8 cellular contexts compared by ENCODE assay signal in genomic region chr6:138410972-138411667, GRCh38. TPM values are rescaled to one million over a fixed set of nuclear protein-coding genes. Genes with fewer than 3 reads are reported as not detected.
DNase-seq lines count a peak whose midpoint lies in the region; ATAC-seq and TF ChIP-seq lines count a peak whose summit lies in the region.

No MANE protein-coding gene starts in this region.

- H3K4me3 Mint-ChIP-seq in Calu3 (ENCODE audit: low read depth, unreplicated experiment), result no peak overlapping the region
- H3K4me3 Mint-ChIP-seq in endothelial cell (ENCODE audit: unreplicated experiment), result no peak overlapping the region

- H3K9me3 Mint-ChIP-seq in Calu3 (ENCODE audit: low read depth, unreplicated experiment) (no peaks in the 10 kb centered on the region), endothelial cell (ENCODE audit: unreplicated experiment) (no peaks in the 10 kb centered on the region)

- H3K27ac ChIP-seq in foreskin keratinocyte (peak overlapping the region; percentile 55), tibial nerve (peak overlapping the region in 2 of 4 donors; percentile 44 to 68)

- no peak for TF ChIP-seq CTCF in foreskin keratinocyte (conservative IDR thresholded peaks at IDR 0.05)
- TF ChIP-seq CTCF in tibial nerve (IDR thresholded peaks at IDR 0.05), result no peak
- no peak for TF ChIP-seq CTCF in Calu3 (IDR thresholded peaks at IDR 0.05; ENCODE audit: unreplicated experiment)
- TF ChIP-seq CTCF in endothelial cell (IDR thresholded peaks at IDR 0.05; ENCODE audit: unreplicated experiment), result no peak

- H3K9me3 ChIP-seq in tibial nerve, result no peaks in the 10 kb centered on the region

- no peak overlapping the region for H3K27ac Mint-ChIP-seq in Calu3 (ENCODE audit: unreplicated experiment)
- H3K27ac Mint-ChIP-seq in endothelial cell (ENCODE audit: unreplicated experiment), result no peak overlapping the region

- no TSS peak for BruUV-seq in Calu3 (replicated peaks; lab: Mats Ljungman, UMichigan)

- WGBS in tibial nerve, 2 donors, result 80 to 88% methylated on average over 2 of the region's 2 CpGs

- peaks cover 0 to 98% (median 16%) of the 10 kb centered on the region in 3 donors for H3K36me3 ChIP-seq in tibial nerve

- H3K4me3 ChIP-seq in tibial nerve, result no peak overlapping the region

- H3K36me3 Mint-ChIP-seq in Calu3 (ENCODE audit: insufficient read depth, unreplicated experiment) (peaks cover 23% of the 10 kb centered on the region), endothelial cell (ENCODE audit: low read depth, unreplicated experiment) (peaks cover 47% of the 10 kb centered on the region)

- no peak for TF ChIP-seq POLR2A in tibial nerve (IDR thresholded peaks at IDR 0.05)

- H3K4me1 Mint-ChIP-seq in Calu3 (ENCODE audit: low read depth, unreplicated experiment) (peaks cover 10% of the 10 kb centered on the region), endothelial cell (ENCODE audit: unreplicated experiment) (peaks cover 2% of the 10 kb centered on the region)

- H3K27me3 Mint-ChIP-seq in Calu3 (ENCODE audit: unreplicated experiment), result no peaks in the 10 kb centered on the region
- peaks cover 6% of the 10 kb centered on the region for H3K27me3 Mint-ChIP-seq in endothelial cell (ENCODE audit: unreplicated experiment)

- CTCF ChIA-PET in Calu3 (lab: Charles Lee), result interaction anchor here (0.7 kb wide), 1 partner anchor 82 kb away, joined by 6 read pairs; no protein-coding TSS in a partner anchor

- DNase-seq in CD1c-positive myeloid dendritic cell (ENCODE audit: extremely low spot score) (peak; percentile 35), HCEC 1CT (peak; percentile 89), RKO (ENCODE audit: low spot score) (peak; percentile 72), foreskin keratinocyte (peak; percentile 85 to 95), tibial nerve (ENCODE audit: low spot score in 2 of 2) (no peak), Calu3 (no peak), endothelial cell (ENCODE audit: low spot score) (no peak)

- peak; percentile 93 for ATAC-seq in foreskin keratinocyte
- no peak for ATAC-seq in HG02840 (IDR thresholded peaks at IDR 0.05; ENCODE audit: low FRiP score, unreplicated experiment)

- no peak for TF ChIP-seq EP300 in tibial nerve (IDR thresholded peaks at IDR 0.05)

- peaks cover 19% of the 10 kb centered on the region for H3K4me1 ChIP-seq in foreskin keratinocyte
- H3K4me1 ChIP-seq in tibial nerve, result peaks cover 0 to 16% (median 3%) of the 10 kb centered on the region in 4 donors

- H3K27me3 ChIP-seq in foreskin keratinocyte, result no peaks in the 10 kb centered on the region
- H3K27me3 ChIP-seq in tibial nerve, result no peaks in the 10 kb centered on the region

- intact Hi-C loops in Calu3 (cut with micrococcal nuclease; ENCODE audit: unreplicated experiment), result no loop called here

RNA-seq across cellular contexts. Expression of gene HEBP2, which starts 7.1 kb away (rescaled TPM):
- total RNA-seq in foreskin keratinocyte (60.8 and 69.4 TPM in 2 replicates), tibial nerve (100 to 1,000 TPM; 120 to 243 (median 185) TPM), Calu3 (2022) (33.4 and 36.7 TPM in 2 replicates), endothelial cell (ENCODE audit: unreplicated experiment) (30.1 TPM)
- 72.2 and 76.7 TPM in 2 replicates for polyA plus RNA-seq in foreskin keratinocyte

RNA-seq across cellular contexts. Expression of gene SMIM28, which starts 33.4 kb away (rescaled TPM):
- total RNA-seq in foreskin keratinocyte (not detected in 2 replicates), tibial nerve (not detected), Calu3 (2022) (not detected in 2 replicates), endothelial cell (ENCODE audit: unreplicated experiment) (not detected)
- not detected in 2 replicates for polyA plus RNA-seq in foreskin keratinocyte

Comparison
In these comparisons a context has a peak if more than half of its experiments do, and no peak if none do; other contexts are left out.
1. DNase-seq: peak in CD1c-positive myeloid dendritic cell (single experiment), HCEC 1CT (single experiment), RKO (single experiment) and foreskin keratinocyte (2 of 2); none in tibial nerve (0 of 2), Calu3 (single experiment) and endothelial cell (single experiment).